10 cellular contexts compared by ENCODE assay signal in the genomic region with DNA sequence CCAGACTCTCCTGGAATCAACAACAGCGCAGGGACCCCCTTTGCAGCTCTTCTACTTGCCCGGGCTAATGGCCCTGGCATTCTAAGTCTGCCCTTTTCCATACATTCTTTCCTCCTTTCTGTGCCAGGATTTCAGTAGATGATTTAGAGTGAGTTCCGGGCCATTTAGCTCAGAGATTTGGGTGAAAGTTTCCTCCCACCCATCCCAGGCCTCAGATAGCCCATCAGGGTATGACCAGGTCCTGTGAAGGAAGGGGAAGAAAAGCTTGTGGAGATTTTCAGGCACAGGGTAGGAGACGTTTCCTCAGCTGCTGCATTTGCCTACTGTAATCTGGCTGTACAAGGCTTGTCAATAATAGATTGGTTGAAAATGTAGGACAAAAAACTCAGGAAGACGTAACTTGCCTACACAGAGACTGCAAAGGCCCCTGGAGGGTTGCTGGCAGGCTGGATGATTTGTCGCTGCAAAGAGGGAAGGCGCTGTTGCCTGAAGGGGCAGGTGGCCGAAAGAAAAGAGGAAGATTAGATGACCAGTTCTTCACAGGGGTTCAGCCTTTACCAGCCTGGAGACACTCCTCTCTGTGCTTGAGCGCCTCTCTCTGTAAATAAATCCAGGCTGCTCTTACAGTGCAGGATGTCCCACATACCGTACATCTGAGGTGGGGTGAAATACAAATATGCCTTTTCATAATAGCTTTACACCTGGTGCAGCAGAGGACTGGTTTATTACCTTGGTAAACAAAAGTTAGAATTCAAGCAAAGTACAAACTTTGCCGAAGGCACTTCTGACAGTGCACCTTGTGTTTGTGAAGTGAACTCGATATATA.
A peak's percentile ranks its signal among the peaks of the same experiment; 100 is the strongest.
DNase-seq lines count a peak whose midpoint lies in the region; TF ChIP-seq lines count a peak whose summit lies in the region.
"Had no signal": no experiment of that assay in that cellular context is flagged by ENCODE, and none has a peak within 500 bp of the region (broad histone marks: within the 10 kb centered on the region; RNA-seq: fewer than 3 reads in every experiment).

No MANE protein-coding gene starts in this region.

- H3K36me3 ChIP-seq in transverse colon: no peaks in the 10 kb centered on the region

- peak; percentile 18; the same call in 1 of the 2 replicates for TF ChIP-seq CTCF in VCaP (conservative IDR thresholded peaks at IDR 0.05)
- no peak for TF ChIP-seq CTCF in transverse colon (IDR thresholded peaks at IDR 0.05)

- H3K27ac ChIP-seq in VCaP (peak overlapping the region; percentile 56), transverse colon (peak overlapping the region; percentile 63 to 83 (median 76))

- H3K27ac Mint-ChIP-seq in T-helper 2 cell treated with Interferon-gamma antibody and Interleukin-4, amounts not matched to agents 5 μg/mL and 100 μg/mL, for 36 hours: no peak overlapping the region

- no peaks in the 10 kb centered on the region for H3K9me3 Mint-ChIP-seq in T-helper 2 cell treated with Interferon-gamma antibody and Interleukin-4, amounts not matched to agents 5 μg/mL and 100 μg/mL, for 36 hours

- 27 to 50% methylated on average over 9 to 12 of the region's 12 CpGs for WGBS in transverse colon (ENCODE audit: low coverage in 1 of 2), 2 donors

- DNase-seq in NCI-H2107 treated with DMSO at 0.1 percent for 48 hours (lab: John Stamatoyannopoulos, UW; ENCODE audit: unreplicated experiment) (peak; percentile 72), NCI-H2107 (lab: John Stamatoyannopoulos, UW) (no peak), kidney glomerular epithelial cell (lab: John Stamatoyannopoulos, UW) (peak; percentile 2), transverse colon (peak; percentile 48), T-helper 9 cell (no peak)
- no peak for DNase-seq in T-helper 2 cell treated with Interferon-gamma antibody and Interleukin-4, amounts not matched to agents 5 μg/mL and 100 μg/mL, for 36 hours (ENCODE audit: low spot score)
- DNase-seq in stimulated activated CD4-positive, alpha-beta T cell treated with anti-CD3 and anti-CD28 coated beads, Interleukin-2, amount 100 ng/mL, for 24 hours: no peak
- DNase-seq: activated CD8-positive, alpha-beta memory T cell treated with anti-CD3 and anti-CD28 coated beads, Interleukin-2, amount 50 U/mL, for 4 hours; NCI-H1092 had no signal

- peaks cover 0 to 28% (median 10%) of the 10 kb centered on the region in 4 donors for H3K4me1 ChIP-seq in transverse colon

- peaks cover 47% of the 10 kb centered on the region for H3K4me1 Mint-ChIP-seq in T-helper 2 cell treated with Interferon-gamma antibody and Interleukin-4, amounts not matched to agents 5 μg/mL and 100 μg/mL, for 36 hours (ENCODE audit: low read depth)

- TF ChIP-seq POLR2A in transverse colon (IDR thresholded peaks at IDR 0.05): no peak

- TF ChIP-seq EP300 in transverse colon (IDR thresholded peaks at IDR 0.05; ENCODE audit: low read depth): no peak

- H3K4me3 ChIP-seq in transverse colon: peak overlapping the region in 2 of 4 donors; percentile 5 to 7

- in situ Hi-C loops in transverse colon (cut with MboI; ENCODE audit: low pct_ligation_motif_present in 1 of 4, low pct_unique_long_range_greater_than_20kb in 1 of 4, low sequenced_read_pairs in 3 of 4): no loop called here

- H3K9me3 ChIP-seq in transverse colon: no peaks in the 10 kb centered on the region

- no peak overlapping the region for H3K4me3 Mint-ChIP-seq in T-helper 2 cell treated with Interferon-gamma antibody and Interleukin-4, amounts not matched to agents 5 μg/mL and 100 μg/mL, for 36 hours

- intact Hi-C loops in transverse colon (cut with DNase I; ENCODE audit: low total_unique reads): no loop called here

- peaks cover 2% of the 10 kb centered on the region for H3K27me3 Mint-ChIP-seq in T-helper 2 cell treated with Interferon-gamma antibody and Interleukin-4, amounts not matched to agents 5 μg/mL and 100 μg/mL, for 36 hours (ENCODE audit: low read depth)

- H3K36me3 Mint-ChIP-seq in T-helper 2 cell treated with Interferon-gamma antibody and Interleukin-4, amounts not matched to agents 5 μg/mL and 100 μg/mL, for 36 hours (ENCODE audit: low read depth): peaks cover 11% of the 10 kb centered on the region

- no peaks in the 10 kb centered on the region for H3K27me3 ChIP-seq in transverse colon

Comparison
In these comparisons a context has a peak if more than half of its experiments do, and no peak if none do; other contexts are left out.
1. DNase-seq: peak in NCI-H2107 treated with DMSO at 0.1 percent for 48 hours (single experiment), kidney glomerular epithelial cell (single experiment) and transverse colon (single experiment); none in NCI-H2107 (single experiment), T-helper 2 cell treated with Interferon-gamma antibody and Interleukin-4, amounts not matched to agents 5 μg/mL and 100 μg/mL, for 36 hours (single experiment), stimulated activated CD4-positive, alpha-beta T cell treated with anti-CD3 and anti-CD28 coated beads, Interleukin-2, amount 100 ng/mL, for 24 hours (0 of 2) and T-helper 9 cell (single experiment).